Comparison of ENCODE assay signal across 1 cellular context in genomic region chr15:22850055-22850454, GRCh38.
TF ChIP-seq lines count a peak whose summit lies in the region.

No MANE protein-coding gene starts in this region.

TF ChIP-seq in HepG2, 621 proteins besides CTCF, POLR2A, EP300 and RAD21:
- no peak for TF ChIP-seq ZNF496 (CRISPR knock-in tag; IDR thresholded peaks at IDR 0.05; ENCODE audit: insufficient replicate concordance)
- TF ChIP-seq ZNF557 (CRISPR knock-in tag; IDR thresholded peaks at IDR 0.05) = no peak
- no peak for TF ChIP-seq DRAP1 (CRISPR knock-in tag; IDR thresholded peaks at IDR 0.05)
- TF ChIP-seq FOXK2 (IDR thresholded peaks at IDR 0.05) = no peak
- no peak for TF ChIP-seq ZFP1 (CRISPR knock-in tag; IDR thresholded peaks at IDR 0.05)
- TF ChIP-seq FOXK1 (CRISPR knock-in tag; IDR thresholded peaks at IDR 0.05; ENCODE audit: borderline replicate concordance, low read depth) = no peak
- no peak for TF ChIP-seq ISX (CRISPR knock-in tag; conservative IDR thresholded peaks at IDR 0.05)
- TF ChIP-seq CAMTA2 (CRISPR knock-in tag; IDR thresholded peaks at IDR 0.05; ENCODE audit: borderline replicate concordance) = no peak
- no peak for TF ChIP-seq NCOA1 (CRISPR knock-in tag; IDR thresholded peaks at IDR 0.05)
- TF ChIP-seq JUND (CRISPR knock-in tag; IDR thresholded peaks at IDR 0.05) = no peak
- TF ChIP-seq ZNF251 (CRISPR knock-in tag; IDR thresholded peaks at IDR 0.05) = no peak
- no peak for TF ChIP-seq ATF4 (CRISPR knock-in tag; IDR thresholded peaks at IDR 0.05)
- TF ChIP-seq IKZF4 (CRISPR knock-in tag; IDR thresholded peaks at IDR 0.05; ENCODE audit: borderline replicate concordance, low read depth, not compliant biosample characterization) = no peak
- no peak for TF ChIP-seq ZBTB3 (CRISPR knock-in tag; IDR thresholded peaks at IDR 0.05; ENCODE audit: borderline replicate concordance, low read depth)
- TF ChIP-seq ATRX (CRISPR knock-in tag; IDR thresholded peaks at IDR 0.05; ENCODE audit: borderline replicate concordance) = no peak
- TF ChIP-seq ZFP36 (IDR thresholded peaks at IDR 0.05; ENCODE audit: borderline replicate concordance, low read depth, low read length, partially characterized antibody) = no peak
- TF ChIP-seq SP5 (CRISPR knock-in tag; IDR thresholded peaks at IDR 0.05; ENCODE audit: borderline replicate concordance, low read depth) = no peak
- TF ChIP-seq TBL1XR1 (IDR thresholded peaks at IDR 0.05; ENCODE audit: borderline replicate concordance, low read length, partially characterized antibody) = no peak
TF ChIP-seq in HepG2: peak in this region for 0.
